ENCODE assay signal across 7 cellular contexts in genomic region chr22:15772337-15772736, GRCh38.
DNase-seq lines count a peak whose midpoint lies in the region; ATAC-seq and TF ChIP-seq lines count a peak whose summit lies in the region.
"Not testable (repeated sequence)": the region's sequence is repeated elsewhere in the genome, so short reads cannot be mapped to it uniquely, and the experiment has no call there.

No MANE protein-coding gene starts in this region.

- DNase-seq in ACHN, result peak; percentile 31
- peak; percentile 0 for DNase-seq in M059J (ENCODE audit: low read depth)
- DNase-seq in NOMO-1 treated with DMSO at 0.1 percent for 48 hours (lab: John Stamatoyannopoulos, UW; ENCODE audit: unreplicated experiment), result peak; percentile 70
- DNase-seq in RWPE2 (ENCODE audit: low spot score), result not testable (repeated sequence)
- DNase-seq in dedifferentiated amniotic fluid mesenchymal stem cell (ENCODE audit: extremely low spot score), result peak; percentile 6
- peak; percentile 0 for DNase-seq in middle frontal gyrus (ENCODE audit: extremely low spot score, low spot score)

- not testable (repeated sequence) for TF ChIP-seq CTCF in HEK293 (tag by site-specific recombination; IDR thresholded peaks at IDR 0.05); RWPE2 (IDR thresholded peaks at IDR 0.05; ENCODE audit: poor library complexity, severe bottlenecking)

- not testable (repeated sequence) for H3K4me3 ChIP-seq in HEK293 (ENCODE audit: low read depth, low read length); RWPE2 (ENCODE audit: severe bottlenecking)

- POLR2A ChIA-PET in HEK293 (lab: Yijun Ruan, JAX), result not testable (repeated sequence)

- not testable (repeated sequence) for H3K9me3 ChIP-seq in HEK293 (ENCODE audit: control insufficient read depth, insufficient read depth, low read depth, low read length); RWPE2 (ENCODE audit: severe bottlenecking)

- in situ Hi-C loops in ACHN (cut with HindIII; ENCODE audit: low pct_ligation_motif_present, low pct_unique_long_range_greater_than_20kb, low sequenced_read_pairs), result not testable (repeated sequence)

- H3K36me3 ChIP-seq in HEK293 (ENCODE audit: control insufficient read depth in 2 of 2, insufficient read depth in 1 of 2, low read length in 2 of 2); RWPE2 (ENCODE audit: low read depth): not testable (repeated sequence)

- peak; percentile 52 for ATAC-seq in RWPE2 (ENCODE audit: low read depth)

- not testable (repeated sequence) for H3K27me3 ChIP-seq in RWPE2 (ENCODE audit: insufficient read depth, poor library complexity, severe bottlenecking)

- not testable (repeated sequence) for H3K4me1 ChIP-seq in HEK293 (ENCODE audit: control insufficient read depth, insufficient read depth, low read length); RWPE2 (ENCODE audit: insufficient read depth, poor library complexity, severe bottlenecking)

- CTCF ChIA-PET in HEK293 (lab: Yijun Ruan, JAX), result not testable (repeated sequence)

- not testable (repeated sequence) for H3K27ac ChIP-seq in HEK293 (ENCODE audit: extremely low read depth, low read depth, low read length); RWPE2 (ENCODE audit: poor library complexity, severe bottlenecking)

TF ChIP-seq in HEK293, 187 proteins besides CTCF, POLR2A, EP300 and RAD21:
- peak; percentile 74 for TF ChIP-seq SETDB1 (IDR thresholded peaks at IDR 0.05; ENCODE audit: insufficient read length, low read length)
TF ChIP-seq in HEK293: peak in this region for 1; not testable (repeated sequence) for 186.
